In genomic region chr3:39808467-39809180, GRCh38 we compare ENCODE assay signal across 1 cellular context.
TF ChIP-seq lines count a peak whose summit lies in the region.

No MANE protein-coding gene starts in this region.

TF ChIP-seq in A549, 52 proteins besides CTCF, POLR2A, EP300 and RAD21 (continued from another document):
- TF ChIP-seq HMGXB4 (CRISPR knock-in tag; IDR thresholded peaks at IDR 0.05; ENCODE audit: borderline replicate concordance) (no peak), BCL3 (IDR thresholded peaks at IDR 0.05) (no peak), PBX3 (IDR thresholded peaks at IDR 0.05) (no peak), ELK1 (IDR thresholded peaks at IDR 0.05; ENCODE audit: low read depth, low read length) (no peak)
